1 cellular context compared by ENCODE assay signal in genomic region chr3:122515020-122515468, GRCh38.
TF ChIP-seq lines count a peak whose summit lies in the region.

No MANE protein-coding gene starts in this region.

TF ChIP-seq in HepG2, 621 proteins besides CTCF, POLR2A, EP300 and RAD21 (continued from another document):
- TF ChIP-seq SKIL (CRISPR knock-in tag; IDR thresholded peaks at IDR 0.05; ENCODE audit: borderline replicate concordance) (no peak), HDAC2 (CRISPR knock-in tag; IDR thresholded peaks at IDR 0.05) (no peak), ZNF337 (CRISPR knock-in tag; IDR thresholded peaks at IDR 0.05; ENCODE audit: borderline replicate concordance, low read depth) (no peak), HOXA3 (CRISPR knock-in tag; IDR thresholded peaks at IDR 0.05) (no peak), HNF1B (CRISPR knock-in tag; IDR thresholded peaks at IDR 0.05) (no peak), IRF1 (CRISPR knock-in tag; IDR thresholded peaks at IDR 0.05; ENCODE audit: low read depth) (no peak), ZNF589 (CRISPR knock-in tag; conservative IDR thresholded peaks at IDR 0.05) (no peak), ZNF597 (CRISPR knock-in tag; IDR thresholded peaks at IDR 0.05) (no peak), PRMT3 (CRISPR knock-in tag; IDR thresholded peaks at IDR 0.05; ENCODE audit: borderline replicate concordance, low read depth) (no peak), ZNF367 (CRISPR knock-in tag; IDR thresholded peaks at IDR 0.05; ENCODE audit: borderline replicate concordance) (no peak), ZNF790 (CRISPR knock-in tag; IDR thresholded peaks at IDR 0.05; ENCODE audit: borderline replicate concordance) (peak; percentile 78; the same call in 1 of the 2 replicates), SALL1 (CRISPR knock-in tag; IDR thresholded peaks at IDR 0.05) (no peak), ZBTB10 (CRISPR knock-in tag; IDR thresholded peaks at IDR 0.05; ENCODE audit: borderline replicate concordance) (no peak), MED13 (CRISPR knock-in tag; IDR thresholded peaks at IDR 0.05) (no peak), ZNF280B (CRISPR knock-in tag; IDR thresholded peaks at IDR 0.05; ENCODE audit: borderline replicate concordance) (no peak), RBM39 (IDR thresholded peaks at IDR 0.05; ENCODE audit: low read depth, low read length, poor library complexity, severe bottlenecking) (no peak), HOXA7 (CRISPR knock-in tag; IDR thresholded peaks at IDR 0.05) (no peak), ZNF7 (CRISPR knock-in tag; IDR thresholded peaks at IDR 0.05) (no peak), THAP11 (CRISPR knock-in tag; IDR thresholded peaks at IDR 0.05) (no peak), FOXC1 (CRISPR knock-in tag; IDR thresholded peaks at IDR 0.05; ENCODE audit: borderline replicate concordance) (0 out of 2 replicates have a peak, but pooled peaks have one; percentile 27), CEBPG (CRISPR knock-in tag; IDR thresholded peaks at IDR 0.05) (no peak), CREM (IDR thresholded peaks at IDR 0.05) (peak; percentile 45), CREM (CRISPR knock-in tag; IDR thresholded peaks at IDR 0.05) (no peak), CSRNP2 (CRISPR knock-in tag; conservative IDR thresholded peaks at IDR 0.05; ENCODE audit: low read depth) (no peak), POLR2AphosphoS2 (IDR thresholded peaks at IDR 0.05; ENCODE audit: low read depth, low read length) (no peak), HIVEP1 (CRISPR knock-in tag; IDR thresholded peaks at IDR 0.05) (no peak), SSRP1 (CRISPR knock-in tag; IDR thresholded peaks at IDR 0.05) (no peak), SNAPC2 (CRISPR knock-in tag; IDR thresholded peaks at IDR 0.05) (0 out of 2 replicates have a peak, but pooled peaks have one; percentile 39), ZFP90 (CRISPR knock-in tag; IDR thresholded peaks at IDR 0.05; ENCODE audit: borderline replicate concordance) (no peak), SP5 (CRISPR knock-in tag; IDR thresholded peaks at IDR 0.05; ENCODE audit: borderline replicate concordance, low read depth) (no peak), ZNF781 (CRISPR knock-in tag; IDR thresholded peaks at IDR 0.05; ENCODE audit: borderline replicate concordance, not compliant biosample characterization) (no peak), PLRG1 (conservative IDR thresholded peaks at IDR 0.05) (no peak), NFATC3 (CRISPR knock-in tag; IDR thresholded peaks at IDR 0.05) (0 out of 2 replicates have a peak, but pooled peaks have one; percentile 12), BATF2 (CRISPR knock-in tag; IDR thresholded peaks at IDR 0.05) (no peak), THAP9 (CRISPR knock-in tag; IDR thresholded peaks at IDR 0.05; ENCODE audit: borderline replicate concordance) (peak; percentile 8; the same call in 1 of the 2 replicates), ZNF792 (CRISPR knock-in tag; IDR thresholded peaks at IDR 0.05) (no peak), SP1 (IDR thresholded peaks at IDR 0.05) (no peak), SP1 (CRISPR knock-in tag; IDR thresholded peaks at IDR 0.05) (no peak), ELF3 (CRISPR knock-in tag; IDR thresholded peaks at IDR 0.05) (no peak), RFX5 (IDR thresholded peaks at IDR 0.05; ENCODE audit: low read depth, low read length) (no peak), SMYD3 (CRISPR knock-in tag; IDR thresholded peaks at IDR 0.05) (0 out of 2 replicates have a peak, but pooled peaks have one; percentile 42), SRSF1 (optimal IDR thresholded peaks at IDR 0.05; ENCODE audit: low read depth, low read length) (no peak), TFE3 (CRISPR knock-in tag; IDR thresholded peaks at IDR 0.05) (no peak), SALL2 (CRISPR knock-in tag; IDR thresholded peaks at IDR 0.05) (no peak), ZC3H4 (CRISPR knock-in tag; IDR thresholded peaks at IDR 0.05; ENCODE audit: borderline replicate concordance) (no peak)
TF ChIP-seq in HepG2: peak in this region for 23.
